ENCODE assay signal across 8 cellular contexts in the genomic region with DNA sequence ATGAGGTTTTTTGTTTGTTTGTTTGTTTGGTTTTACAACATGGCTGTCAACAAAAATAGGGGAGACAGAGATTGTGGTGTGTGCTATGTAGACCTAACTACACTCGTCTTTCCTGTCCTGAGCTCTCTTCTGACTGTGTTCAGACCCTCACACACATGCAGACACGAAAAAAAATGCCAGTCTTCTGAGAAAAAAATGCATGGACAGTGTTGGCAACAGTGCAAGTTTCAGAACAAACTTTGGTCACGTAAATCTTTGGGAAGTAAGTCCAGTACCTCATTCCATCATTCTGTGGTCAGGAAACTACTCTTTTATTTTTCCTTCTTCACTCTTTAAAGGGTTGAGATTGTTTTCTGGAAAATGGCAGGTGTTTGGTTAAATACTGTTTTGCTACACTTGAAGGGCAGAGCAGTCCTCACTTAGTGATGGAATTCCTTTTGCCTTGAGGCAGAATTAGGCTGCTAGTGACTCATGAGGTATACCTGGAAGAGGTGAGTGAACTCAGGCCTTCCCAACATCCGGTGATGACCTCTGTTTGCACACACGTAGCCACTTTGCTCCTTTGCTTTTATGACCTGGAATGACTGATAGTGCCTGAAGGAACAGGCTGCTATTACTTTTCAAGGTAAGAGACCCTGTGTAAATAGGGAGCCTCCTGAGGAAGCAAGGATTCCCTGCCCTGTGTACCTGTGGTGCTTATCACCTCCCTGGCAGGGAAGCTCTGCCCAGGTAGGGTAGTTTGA.
DNase-seq lines count a peak whose midpoint lies in the region; ATAC-seq and TF ChIP-seq lines count a peak whose summit lies in the region.

No MANE protein-coding gene starts in this region.

- H3K36me3 ChIP-seq in CD8-positive, alpha-beta memory T cell (ENCODE audit: insufficient read depth, low read length) = no peaks in the 10 kb centered on the region
- H3K36me3 ChIP-seq in adrenal gland (replicated peaks in 1 of 2) (no peaks in the 10 kb centered on the region), suprapubic skin (no peaks in the 10 kb centered on the region)

- TF ChIP-seq CTCF in mesothelial cell of epicardium (IDR thresholded peaks at IDR 0.05; ENCODE audit: unreplicated experiment) (no peak), adrenal gland (IDR thresholded peaks at IDR 0.05) (no peak), suprapubic skin (IDR thresholded peaks at IDR 0.05) (no peak)

- peak overlapping the region; percentile 76 for H3K4me3 ChIP-seq in CD8-positive, alpha-beta memory T cell (ENCODE audit: low read length)
- H3K4me3 ChIP-seq in adrenal gland (no peak overlapping the region), suprapubic skin (no peak overlapping the region)

- TF ChIP-seq EP300 in suprapubic skin (IDR thresholded peaks at IDR 0.05) = no peak

- CTCF ChIA-PET in CD8-positive, alpha-beta memory T cell (lab: Charles Lee) = interaction anchor here (0.6 to 2.5 kb wide), 15 partner anchors 13 to 286 kb away, joined by 3 to 12 read pairs (median 4); a partner anchor contains a TSS

- no peaks in the 10 kb centered on the region for H3K27me3 ChIP-seq in CD8-positive, alpha-beta memory T cell (ENCODE audit: insufficient read depth, low read length, poor library complexity, severe bottlenecking)
- H3K27me3 ChIP-seq in adrenal gland (no peaks in the 10 kb centered on the region), suprapubic skin (no peaks in the 10 kb centered on the region)

- H3K4me3 Mint-ChIP-seq in CD8-positive, alpha-beta memory T cell = peak overlapping the region; percentile 97 to 100 (median 98)
- H3K4me3 Mint-ChIP-seq in activated naive CD8-positive, alpha-beta T cell treated with anti-CD3 and anti-CD28 coated beads, Interleukin-2, amount 10 ng/mL, durations not matched to agents 7 days and 5 days = peak overlapping the region; percentile 76
- no peak overlapping the region for H3K4me3 Mint-ChIP-seq in mesothelial cell of epicardium

- peaks cover 0 to 6% of the 10 kb centered on the region in 2 donors for H3K27me3 Mint-ChIP-seq in CD8-positive, alpha-beta memory T cell
- H3K27me3 Mint-ChIP-seq in activated naive CD8-positive, alpha-beta T cell treated with anti-CD3 and anti-CD28 coated beads, Interleukin-2, amount 10 ng/mL, durations not matched to agents 7 days and 5 days = no peaks in the 10 kb centered on the region
- no peaks in the 10 kb centered on the region for H3K27me3 Mint-ChIP-seq in mesothelial cell of epicardium (ENCODE audit: low read depth)

- peaks cover 87 to 95% (median 90%) of the 10 kb centered on the region in 3 donors for H3K4me1 Mint-ChIP-seq in CD8-positive, alpha-beta memory T cell
- peaks cover 77% of the 10 kb centered on the region for H3K4me1 Mint-ChIP-seq in activated naive CD8-positive, alpha-beta T cell treated with anti-CD3 and anti-CD28 coated beads, Interleukin-2, amount 10 ng/mL, durations not matched to agents 7 days and 5 days
- H3K4me1 Mint-ChIP-seq in mesothelial cell of epicardium = peaks cover 58% of the 10 kb centered on the region

- peaks cover 0 to 4% (median 2%) of the 10 kb centered on the region in 5 donors for H3K9me3 Mint-ChIP-seq in CD8-positive, alpha-beta memory T cell
- no peaks in the 10 kb centered on the region for H3K9me3 Mint-ChIP-seq in activated naive CD8-positive, alpha-beta T cell treated with anti-CD3 and anti-CD28 coated beads, Interleukin-2, amount 10 ng/mL, durations not matched to agents 7 days and 5 days
- H3K9me3 Mint-ChIP-seq in mesothelial cell of epicardium = no peaks in the 10 kb centered on the region

- WGBS in adrenal gland, 4 donors = 75 to 87% (median 80%) methylated on average over 5 of the region's 5 CpGs
- WGBS in suprapubic skin = 61% methylated on average over 5 of the region's 5 CpGs

- TF ChIP-seq POLR2A in adrenal gland (IDR thresholded peaks at IDR 0.05) (no peak), suprapubic skin (IDR thresholded peaks at IDR 0.05) (no peak)

- no peaks in the 10 kb centered on the region for H3K9me3 ChIP-seq in CD8-positive, alpha-beta memory T cell (ENCODE audit: low read length)
- no peaks in the 10 kb centered on the region for H3K9me3 ChIP-seq in adrenal gland (replicated peaks in 1 of 3)
- no peaks in the 10 kb centered on the region for H3K9me3 ChIP-seq in suprapubic skin

- H3K27ac ChIP-seq in CD8-positive, alpha-beta memory T cell (ENCODE audit: low read depth, low read length) = peak overlapping the region; percentile 5
- H3K27ac ChIP-seq in adrenal gland (no peak overlapping the region), suprapubic skin (no peak overlapping the region)

- intact Hi-C loops in adrenal gland (cut with DNase I) = no loop called here

- peaks cover 83% of the 10 kb centered on the region for H3K4me1 ChIP-seq in CD8-positive, alpha-beta memory T cell (ENCODE audit: insufficient read depth, low read length)
- H3K4me1 ChIP-seq in adrenal gland (replicated peaks in 1 of 2) = peaks cover 0 to 3% of the 10 kb centered on the region in 2 donors
- H3K4me1 ChIP-seq in suprapubic skin = peaks cover 35% of the 10 kb centered on the region

- ATAC-seq in activated naive CD8-positive, alpha-beta T cell treated with anti-CD3 and anti-CD28 coated beads, Interleukin-2, amount 10 ng/mL, durations not matched to agents 7 days and 5 days (ENCODE audit: low read depth) = no peak
- no peak for ATAC-seq in left lobe of liver

- peaks cover 0 to 26% (median 7%) of the 10 kb centered on the region in 3 donors for H3K36me3 Mint-ChIP-seq in CD8-positive, alpha-beta memory T cell
- H3K36me3 Mint-ChIP-seq in activated naive CD8-positive, alpha-beta T cell treated with anti-CD3 and anti-CD28 coated beads, Interleukin-2, amount 10 ng/mL, durations not matched to agents 7 days and 5 days = peaks cover 22% of the 10 kb centered on the region
- H3K36me3 Mint-ChIP-seq in mesothelial cell of epicardium = no peaks in the 10 kb centered on the region

- H3K27ac Mint-ChIP-seq in CD8-positive, alpha-beta memory T cell = peak overlapping the region; percentile 81 to 97 (median 95)
- peak overlapping the region; percentile 91 for H3K27ac Mint-ChIP-seq in activated naive CD8-positive, alpha-beta T cell treated with anti-CD3 and anti-CD28 coated beads, Interleukin-2, amount 10 ng/mL, durations not matched to agents 7 days and 5 days
- H3K27ac Mint-ChIP-seq in mesothelial cell of epicardium = peak overlapping the region; percentile 54

- no peak for DNase-seq in CD8-positive, alpha-beta memory T cell
- DNase-seq in HPDE6-E6E7 (ENCODE audit: extremely low spot score) (peak; percentile 36), mesothelial cell of epicardium (ENCODE audit: low spot score in 2 of 2, unreplicated experiment in 2 of 2) (no peak), adrenal gland (no peak), NCI-H526 treated with DMSO at 0.1 percent for 48 hours (lab: John Stamatoyannopoulos, UW) (no peak), suprapubic skin (ENCODE audit: low spot score in 2 of 2) (no peak), left lobe of liver (ENCODE audit: low spot score) (no peak)
- DNase-seq in activated naive CD8-positive, alpha-beta T cell treated with anti-CD3 and anti-CD28 coated beads, Interleukin-2, amount 10 ng/mL, durations not matched to agents 7 days and 5 days = no peak

- POLR2A ChIA-PET in CD8-positive, alpha-beta memory T cell (lab: Charles Lee) = interaction anchor here (0.8 to 1.2 kb wide), 6 partner anchors 13 to 203 kb away, joined by 3 to 5 read pairs (median 4); a partner anchor contains a TSS
- POLR2A ChIA-PET in activated naive CD8-positive, alpha-beta T cell treated with anti-CD3 and anti-CD28 coated beads, Interleukin-2, amount 10 ng/mL, durations not matched to agents 7 days and 5 days (lab: Charles Lee) = interaction anchor here (0.6 to 10.1 kb wide), 9 partner anchors 10 to 203 kb away, joined by 3 to 127 read pairs (median 4); a partner anchor contains a TSS
